In genomic region chr13:34721631-34722144, GRCh38 we compare ENCODE assay signal across 20 cellular contexts.
A peak's percentile ranks its signal among the peaks of the same experiment; 100 is the strongest.
DNase-seq lines count a peak whose midpoint lies in the region; FAIRE-seq and TF ChIP-seq lines count a peak whose summit lies in the region.
"Had no signal": no experiment of that assay in that cellular context is flagged by ENCODE, and none has a peak within 500 bp of the region (broad histone marks: within the 10 kb centered on the region; RNA-seq: fewer than 3 reads in every experiment).

No MANE protein-coding gene starts in this region.

- FAIRE-seq in D721Med (lab: Jason Lieb, UNC): peak; percentile 16
- FAIRE-seq: GM12891, K562 had no signal

- no peaks in the 10 kb centered on the region for H3K36me3 Mint-ChIP-seq in progenitor cell of endocrine pancreas (ENCODE audit: insufficient read depth)

- H3K4me1 Mint-ChIP-seq in progenitor cell of endocrine pancreas (ENCODE audit: low read depth): peaks cover 21% of the 10 kb centered on the region
- H3K4me1 Mint-ChIP-seq: B cell had no signal

- TF ChIP-seq CTCF in D721Med (IDR thresholded peaks at IDR 0.05; ENCODE audit: insufficient read depth, missing control alignments): no peak
- no peak for TF ChIP-seq CTCF in progenitor cell of endocrine pancreas (IDR thresholded peaks at IDR 0.05; ENCODE audit: unreplicated experiment)

- no peak overlapping the region for H3K4me3 Mint-ChIP-seq in progenitor cell of endocrine pancreas (ENCODE audit: low read depth)
- H3K4me3 Mint-ChIP-seq: B cell; CD4-positive, alpha-beta T cell had no signal

- H3K27ac Mint-ChIP-seq in progenitor cell of endocrine pancreas: no peak overlapping the region
- H3K27ac Mint-ChIP-seq: B cell; CD4-positive, alpha-beta T cell had no signal

- H3K9me3 Mint-ChIP-seq in progenitor cell of endocrine pancreas (ENCODE audit: low read depth): no peaks in the 10 kb centered on the region

- no peaks in the 10 kb centered on the region for H3K27me3 Mint-ChIP-seq in progenitor cell of endocrine pancreas
- H3K27me3 Mint-ChIP-seq: B cell had no signal

- DNase-seq in D721Med (ENCODE audit: insufficient read length, low spot score) (no peak), DMS53 treated with DMSO at 0.1 percent for 48 hours (lab: John Stamatoyannopoulos, UW; ENCODE audit: unreplicated experiment) (peak; percentile 8), NCI-H526 treated with DMSO at 0.1 percent for 48 hours (lab: John Stamatoyannopoulos, UW) (peak; percentile 59), kidney tubule cell (ENCODE audit: low spot score) (peak; percentile 9), HPDE6-E6E7 (ENCODE audit: extremely low spot score) (no peak), progenitor cell of endocrine pancreas (ENCODE audit: low spot score, unreplicated experiment) (no peak), SW 1271 (lab: John Stamatoyannopoulos, UW) (no peak)
- DNase-seq: CD4-positive, alpha-beta T cell; GF-D8; GM23248; HCEC 1CT; MV-4-11; NCI-H1436 treated with DMSO at 0.1 percent for 48 hours; NK-92 treated with Interleukin-12 subunit alpha and Interleukin-12 subunit beta, amount 100 ng/mL, for 24 hours; OCI-M1; RPMI8226; SJCRH30 had no signal

Comparison
In these comparisons a context has a peak if more than half of its experiments do, and no peak if none do; other contexts are left out.
1. DNase-seq: peak in DMS53 treated with DMSO at 0.1 percent for 48 hours (single experiment), NCI-H526 treated with DMSO at 0.1 percent for 48 hours (single experiment) and kidney tubule cell (single experiment); none in D721Med (single experiment), HPDE6-E6E7 (single experiment), progenitor cell of endocrine pancreas (single experiment) and SW 1271 (0 of 2).